In the genomic region with DNA sequence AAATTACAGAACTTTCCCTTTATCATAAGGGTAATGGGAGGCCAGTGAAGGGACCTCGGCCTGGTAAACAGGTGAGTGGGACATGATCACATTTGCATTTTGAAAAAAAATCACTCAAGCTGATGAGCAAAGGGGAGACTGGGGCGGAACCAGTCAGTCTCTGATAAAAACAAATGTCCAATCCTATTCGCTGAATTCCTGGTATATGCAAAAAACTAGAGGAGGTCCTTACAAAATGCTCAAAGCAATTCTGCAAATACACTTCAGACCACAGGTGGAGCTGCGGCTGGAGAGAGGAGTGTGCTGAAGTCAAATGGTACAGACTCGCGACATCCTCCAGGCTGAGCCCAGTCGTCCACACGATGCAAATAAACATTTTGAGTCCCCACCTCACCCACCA, we compare ENCODE assay signal across 8 cellular contexts.
A peak's percentile ranks its signal among the peaks of the same experiment; 100 is the strongest.
DNase-seq lines count a peak whose midpoint lies in the region; ATAC-seq and TF ChIP-seq lines count a peak whose summit lies in the region.
"Had no signal": no experiment of that assay in that cellular context is flagged by ENCODE, and none has a peak within 500 bp of the region (broad histone marks: within the 10 kb centered on the region; RNA-seq: fewer than 3 reads in every experiment).

No MANE protein-coding gene starts in this region.

- no peak for TF ChIP-seq POLR2A in suprapubic skin (IDR thresholded peaks at IDR 0.05)

- H3K36me3 Mint-ChIP-seq in activated naive CD4-positive, alpha-beta T cell treated with anti-CD3 and anti-CD28 coated beads, Interleukin-2, amount 50 U/mL, for 72 hours: no peaks in the 10 kb centered on the region
- H3K36me3 Mint-ChIP-seq in memory B cell: no peaks in the 10 kb centered on the region

- TF ChIP-seq CTCF in suprapubic skin (IDR thresholded peaks at IDR 0.05) (no peak), RWPE1 (conservative IDR thresholded peaks at IDR 0.05; ENCODE audit: low read depth) (no peak)

- DNase-seq in Caki2 (ENCODE audit: low read depth): peak; percentile 44
- DNase-seq in Jurkat, Clone E6-1 (ENCODE audit: low read depth, low spot score): peak; percentile 51
- no peak for DNase-seq in activated naive CD4-positive, alpha-beta T cell treated with anti-CD3 and anti-CD28 coated beads, Interleukin-2, amount 50 U/mL, for 72 hours (ENCODE audit: low spot score in 2 of 2)
- DNase-seq in memory B cell (ENCODE audit: low spot score in 2 of 2): peak in 1 of 2 donors; percentile 53
- no peak for DNase-seq in suprapubic skin (ENCODE audit: low spot score in 2 of 2)
- no peak for DNase-seq in RWPE1 (ENCODE audit: low spot score)
- DNase-seq: SHP77 treated with DMSO at 0.1 percent for 48 hours had no signal

- H3K27me3 Mint-ChIP-seq in memory B cell: no peaks in the 10 kb centered on the region

- H3K27me3 ChIP-seq in suprapubic skin: no peaks in the 10 kb centered on the region

- H3K4me1 Mint-ChIP-seq in memory B cell: peaks cover 39% of the 10 kb centered on the region

- no peaks in the 10 kb centered on the region for H3K9me3 ChIP-seq in suprapubic skin

- no peak for TF ChIP-seq EP300 in suprapubic skin (IDR thresholded peaks at IDR 0.05)

- peak overlapping the region; percentile 59 for H3K4me3 Mint-ChIP-seq in memory B cell

- peak; percentile 3 to 40 for ATAC-seq in activated naive CD4-positive, alpha-beta T cell treated with anti-CD3 and anti-CD28 coated beads, Interleukin-2, amount 50 U/mL, for 72 hours
- ATAC-seq in memory B cell (ENCODE audit: low read depth): peak; percentile 72
- no peak for ATAC-seq in HG02981 (IDR thresholded peaks at IDR 0.05; ENCODE audit: unreplicated experiment)

- peak overlapping the region in 1 of 2 donors; percentile 89 for H3K27ac Mint-ChIP-seq in activated naive CD4-positive, alpha-beta T cell treated with anti-CD3 and anti-CD28 coated beads, Interleukin-2, amount 50 U/mL, for 72 hours
- peak overlapping the region; percentile 60 for H3K27ac Mint-ChIP-seq in memory B cell

- CTCF ChIA-PET in RWPE1 (lab: Yijun Ruan, JAX): no interaction called here

- POLR2A ChIA-PET in RWPE1 (lab: Yijun Ruan, JAX; ENCODE audit: low non-redundant PET): no interaction called here

- in situ Hi-C loops in Caki2 (cut with HindIII; ENCODE audit: low pct_unique_long_range_greater_than_20kb, low sequenced_read_pairs): no loop called here

- H3K4me3 ChIP-seq in Jurkat, Clone E6-1 (ENCODE audit: low read length): no peak overlapping the region
- H3K4me3 ChIP-seq in suprapubic skin: no peak overlapping the region

- WGBS in suprapubic skin: 90% methylated on average over 8 of the region's 8 CpGs

- no peaks in the 10 kb centered on the region for H3K9me3 Mint-ChIP-seq in activated naive CD4-positive, alpha-beta T cell treated with anti-CD3 and anti-CD28 coated beads, Interleukin-2, amount 50 U/mL, for 72 hours
- H3K9me3 Mint-ChIP-seq in memory B cell: no peaks in the 10 kb centered on the region

- H3K36me3 ChIP-seq in suprapubic skin: no peaks in the 10 kb centered on the region

- H3K27ac ChIP-seq in suprapubic skin: no peak overlapping the region
- no peak overlapping the region for H3K27ac ChIP-seq in RWPE1

- H3K4me1 ChIP-seq in suprapubic skin: peaks cover 12% of the 10 kb centered on the region

Comparison
In these comparisons a context has a peak if more than half of its experiments do, and no peak if none do; other contexts are left out.
1. DNase-seq: peak in Caki2 (single experiment) and Jurkat, Clone E6-1 (single experiment); none in activated naive CD4-positive, alpha-beta T cell treated with anti-CD3 and anti-CD28 coated beads, Interleukin-2, amount 50 U/mL, for 72 hours (0 of 2), suprapubic skin (0 of 2) and RWPE1 (single experiment).